ENCODE assay signal across 19 cellular contexts in genomic region chr10:122853665-122854313, GRCh38. TPM values are rescaled to one million over a fixed set of nuclear protein-coding genes. Genes with fewer than 3 reads are reported as not detected.
DNase-seq lines count a peak whose midpoint lies in the region; ATAC-seq and TF ChIP-seq lines count a peak whose summit lies in the region.
"Had no signal": no experiment of that assay in that cellular context is flagged by ENCODE, and none has a peak within 500 bp of the region (broad histone marks: within the 10 kb centered on the region; RNA-seq: fewer than 3 reads in every experiment).

No MANE protein-coding gene starts in this region.

- CTCF ChIA-PET in CD4-positive, alpha-beta memory T cell (lab: Charles Lee; ENCODE audit: partially characterized antibody) = interaction anchor here (0.6 kb wide), 1 partner anchor 41 kb away, joined by 3 read pairs; no protein-coding TSS in a partner anchor

- intact Hi-C loops in ovary (cut with DNase I) = no loop called here
- intact Hi-C loops in CD4-positive, alpha-beta memory T cell (cut with micrococcal nuclease) = no loop called here

- TF ChIP-seq EP300 in ovary (IDR thresholded peaks at IDR 0.05) (no peak), suprapubic skin (IDR thresholded peaks at IDR 0.05) (no peak)

- POLR2A ChIA-PET in CD4-positive, alpha-beta memory T cell (lab: Charles Lee; ENCODE audit: partially characterized antibody) = no interaction called here

- H3K27me3 Mint-ChIP-seq in endodermal cell (ENCODE audit: insufficient read depth) = no peaks in the 10 kb centered on the region
- no peaks in the 10 kb centered on the region for H3K27me3 Mint-ChIP-seq in CD4-positive, alpha-beta memory T cell
- H3K27me3 Mint-ChIP-seq: dendritic cell treated with granulocyte-macrophage colony-stimulating factor and Interleukin-4, amounts not matched to agents 40 ng/mL and 50 ng/mL, for 4 days had no signal

- H3K4me1 Mint-ChIP-seq in endodermal cell = peaks cover 37% of the 10 kb centered on the region
- H3K4me1 Mint-ChIP-seq in stimulated activated effector memory CD8-positive, alpha-beta T cell treated with anti-CD3 and anti-CD28 coated beads, Interleukin-12 subunit alpha, Interleukin-12 subunit beta, amount 100 ng/mL, for 72 hours = peaks cover 34% of the 10 kb centered on the region
- peaks cover 0 to 9% (median 6%) of the 10 kb centered on the region in 4 donors for H3K4me1 Mint-ChIP-seq in CD4-positive, alpha-beta memory T cell
- H3K4me1 Mint-ChIP-seq: nephron had no signal

- H3K27me3 ChIP-seq in endodermal cell (ENCODE audit: control insufficient read depth, insufficient read depth, low read length, poor library complexity, severe bottlenecking) = no peaks in the 10 kb centered on the region
- H3K27me3 ChIP-seq in ovary = no peaks in the 10 kb centered on the region
- no peaks in the 10 kb centered on the region for H3K27me3 ChIP-seq in CD4-positive, alpha-beta memory T cell (ENCODE audit: insufficient read depth, low read length)
- H3K27me3 ChIP-seq in suprapubic skin = no peaks in the 10 kb centered on the region
- H3K27me3 ChIP-seq: ascending aorta, MG63, transverse colon had no signal

- no peak overlapping the region for H3K9ac ChIP-seq in endodermal cell (ENCODE audit: extremely low read depth, low read length, poor library complexity, severe bottlenecking)

- peaks cover 42 to 50% of the 10 kb centered on the region in 2 donors for H3K36me3 Mint-ChIP-seq in activated naive CD4-positive, alpha-beta T cell treated with anti-CD3 and anti-CD28 coated beads, Interleukin-2, amount 50 U/mL, for 72 hours
- peaks cover under 1% of the 10 kb centered on the region for H3K36me3 Mint-ChIP-seq in endodermal cell (ENCODE audit: low read depth)
- peaks cover 62% of the 10 kb centered on the region for H3K36me3 Mint-ChIP-seq in stimulated activated effector memory CD8-positive, alpha-beta T cell treated with anti-CD3 and anti-CD28 coated beads, Interleukin-12 subunit alpha, Interleukin-12 subunit beta, amount 100 ng/mL, for 72 hours
- H3K36me3 Mint-ChIP-seq in CD4-positive, alpha-beta memory T cell = peaks cover 59 to 65% of the 10 kb centered on the region in 2 donors

- H3K36me3 ChIP-seq in endodermal cell (ENCODE audit: control insufficient read depth, insufficient read depth, low read length) (no peaks in the 10 kb centered on the region), ovary (no peaks in the 10 kb centered on the region), suprapubic skin (peaks cover 19% of the 10 kb centered on the region)
- H3K36me3 ChIP-seq in CD4-positive, alpha-beta memory T cell (ENCODE audit: insufficient read depth, low read length) = peaks cover 8% of the 10 kb centered on the region
- H3K36me3 ChIP-seq: transverse colon had no signal

- no peak for DNase-seq in activated naive CD4-positive, alpha-beta T cell treated with anti-CD3 and anti-CD28 coated beads, Interleukin-2, amount 50 U/mL, for 72 hours (ENCODE audit: low spot score in 2 of 2)
- DNase-seq in activated naive CD4-positive, alpha-beta T cell (lab: John Stamatoyannopoulos, UW) = no peak
- DNase-seq in RPMI8226 (peak; percentile 4), endodermal cell (peak; percentile 19), ovary (no peak), suprapubic skin (ENCODE audit: low spot score in 2 of 2) (no peak)
- no peak for DNase-seq in stimulated activated effector memory CD8-positive, alpha-beta T cell treated with anti-CD3 and anti-CD28 coated beads, Interleukin-12 subunit alpha, Interleukin-12 subunit beta, amount 100 ng/mL, for 72 hours (ENCODE audit: low spot score in 2 of 2)
- DNase-seq in CD4-positive, alpha-beta memory T cell = no peak
- DNase-seq: NCI-H2029 treated with DMSO at 0.1 percent for 48 hours; NCI-H526; stimulated activated CD4-positive, alpha-beta T cell treated with anti-CD3 and anti-CD28 coated beads, Interleukin-2, amount 100 ng/mL, for 24 hours; transverse colon had no signal

- H3K27ac Mint-ChIP-seq in activated naive CD4-positive, alpha-beta T cell treated with anti-CD3 and anti-CD28 coated beads, Interleukin-2, amount 50 U/mL, for 72 hours = peak overlapping the region in 1 of 2 donors; percentile 32
- H3K27ac Mint-ChIP-seq in endodermal cell = no peak overlapping the region
- peak overlapping the region; percentile 63 for H3K27ac Mint-ChIP-seq in stimulated activated effector memory CD8-positive, alpha-beta T cell treated with anti-CD3 and anti-CD28 coated beads, Interleukin-12 subunit alpha, Interleukin-12 subunit beta, amount 100 ng/mL, for 72 hours
- peak overlapping the region in 1 of 7 donors; percentile 68 for H3K27ac Mint-ChIP-seq in CD4-positive, alpha-beta memory T cell
- H3K27ac Mint-ChIP-seq: dendritic cell treated with granulocyte-macrophage colony-stimulating factor and Interleukin-4, amounts not matched to agents 40 ng/mL and 50 ng/mL, for 4 days; nephron had no signal

- no peak overlapping the region for H3K27ac ChIP-seq in endodermal cell (ENCODE audit: low read depth, low read length)
- H3K27ac ChIP-seq in ovary = no peak overlapping the region
- H3K27ac ChIP-seq in CD4-positive, alpha-beta memory T cell (ENCODE audit: low read depth, low read length) = no peak overlapping the region
- H3K27ac ChIP-seq in suprapubic skin = no peak overlapping the region
- H3K27ac ChIP-seq: ascending aorta, transverse colon had no signal

- no peak overlapping the region for H3K4me3 Mint-ChIP-seq in endodermal cell
- no peak overlapping the region for H3K4me3 Mint-ChIP-seq in stimulated activated effector memory CD8-positive, alpha-beta T cell treated with anti-CD3 and anti-CD28 coated beads, Interleukin-12 subunit alpha, Interleukin-12 subunit beta, amount 100 ng/mL, for 72 hours
- H3K4me3 Mint-ChIP-seq in CD4-positive, alpha-beta memory T cell = no peak overlapping the region
- H3K4me3 Mint-ChIP-seq: dendritic cell treated with granulocyte-macrophage colony-stimulating factor and Interleukin-4, amounts not matched to agents 40 ng/mL and 50 ng/mL, for 4 days; nephron had no signal

- no peak for TF ChIP-seq CTCF in endodermal cell (conservative IDR thresholded peaks at IDR 0.05)
- TF ChIP-seq CTCF in ovary (IDR thresholded peaks at IDR 0.05) = no peak
- no peak for TF ChIP-seq CTCF in suprapubic skin (IDR thresholded peaks at IDR 0.05)

- peaks cover 2% of the 10 kb centered on the region for H3K4me1 ChIP-seq in endodermal cell (ENCODE audit: control insufficient read depth, insufficient read depth, low read length)
- H3K4me1 ChIP-seq in ovary (ENCODE audit: insufficient read depth) = no peaks in the 10 kb centered on the region
- no peaks in the 10 kb centered on the region for H3K4me1 ChIP-seq in CD4-positive, alpha-beta memory T cell (ENCODE audit: insufficient read depth, low read length)
- H3K4me1 ChIP-seq in suprapubic skin = no peaks in the 10 kb centered on the region
- H3K4me1 ChIP-seq: ascending aorta, transverse colon had no signal

- 90 to 100% methylated on average over 1 of the region's 1 CpG for WGBS in endodermal cell (ENCODE audit: insufficient coverage in 1 of 2, insufficient read length in 1 of 2), 2 experiments
- WGBS in ovary, 3 donors = 79 to 97% (median 96%) methylated on average over 1 of the region's 1 CpG
- whole genome bisulfite sequencing in suprapubic skin = 94% methylated on average over 1 of the region's 1 CpG

- H3K4me3 ChIP-seq in endodermal cell (ENCODE audit: low read length) (no peak overlapping the region), ovary (no peak overlapping the region), suprapubic skin (no peak overlapping the region)
- H3K4me3 ChIP-seq in CD4-positive, alpha-beta memory T cell (ENCODE audit: low read length in 2 of 2) = no peak overlapping the region
- H3K4me3 ChIP-seq: ascending aorta, MG63, transverse colon had no signal

- no peaks in the 10 kb centered on the region for H3K9me3 Mint-ChIP-seq in activated naive CD4-positive, alpha-beta T cell treated with anti-CD3 and anti-CD28 coated beads, Interleukin-2, amount 50 U/mL, for 72 hours
- no peaks in the 10 kb centered on the region for H3K9me3 Mint-ChIP-seq in endodermal cell
- no peaks in the 10 kb centered on the region for H3K9me3 Mint-ChIP-seq in stimulated activated effector memory CD8-positive, alpha-beta T cell treated with anti-CD3 and anti-CD28 coated beads, Interleukin-12 subunit alpha, Interleukin-12 subunit beta, amount 100 ng/mL, for 72 hours
- peaks cover 0 to 3% (median 0%) of the 10 kb centered on the region in 8 donors for H3K9me3 Mint-ChIP-seq in CD4-positive, alpha-beta memory T cell
- H3K9me3 Mint-ChIP-seq: dendritic cell treated with granulocyte-macrophage colony-stimulating factor and Interleukin-4, amounts not matched to agents 40 ng/mL and 50 ng/mL, for 4 days; nephron had no signal

- peak; percentile 26 to 41 for ATAC-seq in activated naive CD4-positive, alpha-beta T cell treated with anti-CD3 and anti-CD28 coated beads, Interleukin-2, amount 50 U/mL, for 72 hours
- no peak for ATAC-seq in stimulated activated effector memory CD8-positive, alpha-beta T cell treated with anti-CD3 and anti-CD28 coated beads, Interleukin-12 subunit alpha, Interleukin-12 subunit beta, amount 100 ng/mL, for 72 hours

- H3K9me3 ChIP-seq in endodermal cell (ENCODE audit: control insufficient read depth, low read length) (no peaks in the 10 kb centered on the region), ovary (no peaks in the 10 kb centered on the region), suprapubic skin (no peaks in the 10 kb centered on the region)
- H3K9me3 ChIP-seq in CD4-positive, alpha-beta memory T cell (ENCODE audit: control insufficient read depth in 1 of 2, low read length in 2 of 2) = no peaks in the 10 kb centered on the region
- H3K9me3 ChIP-seq: ascending aorta, MG63, transverse colon had no signal

- TF ChIP-seq POLR2A in ovary (IDR thresholded peaks at IDR 0.05) (no peak), suprapubic skin (IDR thresholded peaks at IDR 0.05) (no peak)

RNA-seq across cellular contexts. Expression of gene CUZD1, which starts 8.1 kb away (rescaled TPM):
- total RNA-seq in activated naive CD4-positive, alpha-beta T cell treated with anti-CD3 and anti-CD28 coated beads, Interleukin-2, amount 50 U/mL, for 72 hours = 1 to 10 TPM in 1 of 2 donors, under 1 TPM in 1; 0.73 to 2.1 TPM
- total RNA-seq in endodermal cell (under 1 TPM in 1 of 2 donors, not detected in 1; 0.53 TPM), ovary (1 to 10 TPM in 2 of 7 donors, under 1 TPM in 5; 0.45 to 2.9 (median 0.83) TPM), suprapubic skin (1 to 10 TPM in 1 of 4 donors, under 1 TPM in 2, not detected in 1; 0.26 to 2.7 (median 0.81) TPM)
- 1.5 TPM for polyA plus RNA-seq in endodermal cell (2013, experiment 1 of 2)
- 1.2 TPM for polyA plus RNA-seq in endodermal cell (2013, experiment 2 of 2)
- under 1 TPM; 0.36 to 0.98 TPM for polyA plus RNA-seq in ovary
- total RNA-seq in CD4-positive, alpha-beta memory T cell = 1 to 10 TPM; 3.8 to 4.1 TPM
- under 1 TPM; 0.86 to 0.89 TPM for polyA plus RNA-seq in CD4-positive, alpha-beta memory T cell
- total RNA-seq: ascending aorta had no signal

RNA-seq across cellular contexts. Expression of gene FAM24B, which starts 25.6 kb away (rescaled TPM):
- 10 to 100 TPM; 10.4 to 12.0 TPM for total RNA-seq in activated naive CD4-positive, alpha-beta T cell treated with anti-CD3 and anti-CD28 coated beads, Interleukin-2, amount 50 U/mL, for 72 hours
- total RNA-seq in endodermal cell (1 to 10 TPM in 1 of 2 donors, not detected in 1; 2.9 TPM), ovary (1 to 10 TPM; 1.8 to 4.2 (median 3.3) TPM), suprapubic skin (1 to 10 TPM; 4.5 to 10.0 (median 7.1) TPM)
- 6.7 TPM for polyA plus RNA-seq in endodermal cell (2013, experiment 1 of 2)
- polyA plus RNA-seq in endodermal cell (2013, experiment 2 of 2) = 6.0 TPM
- polyA plus RNA-seq in ovary = 1 to 10 TPM; 2.3 to 2.8 TPM
- 10 to 100 TPM; 10.8 to 12.8 TPM for total RNA-seq in CD4-positive, alpha-beta memory T cell
- 10 to 100 TPM in 1 of 2 donors, 1 to 10 TPM in 1; 7.2 to 14.5 TPM for polyA plus RNA-seq in CD4-positive, alpha-beta memory T cell
- total RNA-seq: ascending aorta had no signal

RNA-seq across cellular contexts. Expression of gene FAM24A, which starts 56.6 kb away (rescaled TPM):
- total RNA-seq in activated naive CD4-positive, alpha-beta T cell treated with anti-CD3 and anti-CD28 coated beads, Interleukin-2, amount 50 U/mL, for 72 hours = not detected
- total RNA-seq in endodermal cell = not detected
- not detected for polyA plus RNA-seq in endodermal cell (2013, experiment 1 of 2)
- not detected for polyA plus RNA-seq in endodermal cell (2013, experiment 2 of 2)
- not detected for total RNA-seq in ovary
- polyA plus RNA-seq in ovary = not detected
- not detected for total RNA-seq in CD4-positive, alpha-beta memory T cell
- not detected for polyA plus RNA-seq in CD4-positive, alpha-beta memory T cell
- not detected for total RNA-seq in suprapubic skin
- total RNA-seq: ascending aorta; liver; RPMI7951; T-helper 2 cell treated with Interferon-gamma antibody and Interleukin-4, amounts not matched to agents 100 ng/mL and 5 ng/mL, for 36 hours; transverse colon had no signal
- polyA plus RNA-seq: liver had no signal

Comparison
In these comparisons a context has a peak if more than half of its experiments do, and no peak if none do; other contexts are left out.
1. DNase-seq: peak in RPMI8226 (single experiment) and endodermal cell (single experiment); none in activated naive CD4-positive, alpha-beta T cell treated with anti-CD3 and anti-CD28 coated beads, Interleukin-2, amount 50 U/mL, for 72 hours (0 of 2), activated naive CD4-positive, alpha-beta T cell (0 of 4), stimulated activated effector memory CD8-positive, alpha-beta T cell treated with anti-CD3 and anti-CD28 coated beads, Interleukin-12 subunit alpha, Interleukin-12 subunit beta, amount 100 ng/mL, for 72 hours (0 of 2), ovary (0 of 5), CD4-positive, alpha-beta memory T cell (0 of 5) and suprapubic skin (0 of 2).